1 cellular context compared by ENCODE assay signal in genomic region chr6:151299009-151299408, GRCh38.
TF ChIP-seq lines count a peak whose summit lies in the region.

No MANE protein-coding gene starts in this region.

TF ChIP-seq in endothelial cell of umbilical vein, 7 proteins besides CTCF, POLR2A, EP300 and RAD21 (continued from another document):
- no peak for TF ChIP-seq POLR2AphosphoS5 (IDR thresholded peaks at IDR 0.05; ENCODE audit: insufficient read depth, low read depth, low read length)
- TF ChIP-seq FOS (IDR thresholded peaks at IDR 0.05; ENCODE audit: borderline replicate concordance, insufficient read depth, low read length): no peak
